In genomic region chr4:168135860-168136259, GRCh38 we compare ENCODE assay signal across 2 cellular contexts. TPM values are rescaled to one million over a fixed set of nuclear protein-coding genes. Genes with fewer than 3 reads are reported as not detected.
"Had no signal": no experiment of that assay in that cellular context is flagged by ENCODE, and none has a peak within 500 bp of the region (broad histone marks: within the 10 kb centered on the region; RNA-seq: fewer than 3 reads in every experiment).

No MANE protein-coding gene starts in this region.

RNA-seq across cellular contexts. Expression of gene ANXA10, which starts 43.5 kb away (rescaled TPM):
- total RNA-seq: GM23338, H7 had no signal
- polyA plus RNA-seq: GM23338 had no signal
